8 cellular contexts compared by ENCODE assay signal in genomic region chr10:130190065-130190736, GRCh38. TPM values are rescaled to one million over a fixed set of nuclear protein-coding genes. Genes with fewer than 3 reads are reported as not detected.
DNase-seq lines count a peak whose midpoint lies in the region; ATAC-seq and TF ChIP-seq lines count a peak whose summit lies in the region.

No MANE protein-coding gene starts in this region.

- ATAC-seq in CD4-positive, alpha-beta T cell (ENCODE audit: poor library complexity) = peak; percentile 97
- peak; percentile 92 for ATAC-seq in GM19395 (IDR thresholded peaks at IDR 0.05; ENCODE audit: unreplicated experiment)
- peak; percentile 81 for ATAC-seq in HG03469 (IDR thresholded peaks at IDR 0.05; ENCODE audit: unreplicated experiment)
- ATAC-seq in naive B cell (ENCODE audit: low read depth in 2 of 2) = peak; percentile 87 to 88

- H3K4me1 ChIP-seq in OCI-LY3 (ENCODE audit: low read length) (no peaks in the 10 kb centered on the region), fibroblast of lung (ENCODE audit: control insufficient read depth, extremely low read depth, insufficient read depth, low read length) (no peaks in the 10 kb centered on the region)

- H4K20me1 ChIP-seq in OCI-LY3 (ENCODE audit: insufficient read depth, low read length) (no peaks in the 10 kb centered on the region), fibroblast of lung (ENCODE audit: control insufficient read depth, extremely low read depth, insufficient read depth, low read length) (no peaks in the 10 kb centered on the region)

- no peak overlapping the region for H3K9ac ChIP-seq in OCI-LY3 (ENCODE audit: low read length)
- peak overlapping the region; percentile 77 for H3K9ac ChIP-seq in fibroblast of lung (ENCODE audit: insufficient read depth, low read length)

- H3K4me3 ChIP-seq in OCI-LY3 (ENCODE audit: low read length) = no peak overlapping the region
- H3K4me3 ChIP-seq in fibroblast of lung (replicated peaks in 1 of 4; ENCODE audit: control extremely low read depth in 1 of 4, insufficient read depth in 1 of 4, low read depth in 3 of 4, low read length in 4 of 4) = peak overlapping the region; percentile 28 to 66 (median 53)

- intact Hi-C loops in CD4-positive, alpha-beta T cell (cut with DNase I, micrococcal nuclease) = loop anchor here (2.0 to 10.0 kb wide), 5 partner anchors 112 to 1687 kb away; no protein-coding TSS in a partner anchor

- H3K79me2 ChIP-seq in OCI-LY3 (ENCODE audit: low read length) = no peaks in the 10 kb centered on the region
- H3K79me2 ChIP-seq in fibroblast of lung (ENCODE audit: control insufficient read depth, insufficient read depth, low read length) = no peaks in the 10 kb centered on the region

- CTCF ChIA-PET in CD4-positive, alpha-beta T cell (lab: Charles Lee) = interaction anchor here (1.3 to 1.8 kb wide), 2 partner anchors 14 to 80 kb away, joined by 3 to 7 read pairs; no protein-coding TSS in a partner anchor

- H3K27me3 Mint-ChIP-seq in CD4-positive, alpha-beta T cell = peaks cover 12% of the 10 kb centered on the region
- H3K27me3 Mint-ChIP-seq in naive B cell = peaks cover 0 to 28% (median 18%) of the 10 kb centered on the region in 3 donors

- H3K27ac Mint-ChIP-seq in CD4-positive, alpha-beta T cell = no peak overlapping the region
- no peak overlapping the region for H3K27ac Mint-ChIP-seq in naive B cell

- H2AFZ ChIP-seq in OCI-LY3 (ENCODE audit: low read depth, low read length) (no peak overlapping the region), fibroblast of lung (ENCODE audit: low read length) (peak overlapping the region; percentile 65)

- peaks cover 13% of the 10 kb centered on the region for H3K36me3 Mint-ChIP-seq in CD4-positive, alpha-beta T cell (ENCODE audit: low read depth)
- peaks cover 0 to 6% of the 10 kb centered on the region in 2 donors for H3K36me3 Mint-ChIP-seq in naive B cell

- DNase-seq in CD4-positive, alpha-beta T cell = peak; percentile 81 to 93 (median 88)
- DNase-seq in activated T-cell treated with anti-CD3 and anti-CD28 coated beads, Interleukin-2, amount 50 U/mL, for 48 hours = peak; percentile 93 to 95
- DNase-seq in fibroblast of lung (ENCODE audit: low read depth in 2 of 2) = peak; percentile 81 to 83
- peak; percentile 82 for DNase-seq in naive B cell
- DNase-seq in stimulated activated CD8-positive, alpha-beta memory T cell treated with anti-CD3 and anti-CD28 coated beads, Interleukin-7, amount 100 ng/mL, for 24 hours (ENCODE audit: low read depth) = peak; percentile 81

- H3K4me2 ChIP-seq in OCI-LY3 (ENCODE audit: low read length) (no peak overlapping the region), fibroblast of lung (ENCODE audit: extremely low read depth, insufficient read depth, low read length) (peak overlapping the region; percentile 82)

- no peaks in the 10 kb centered on the region for H3K9me3 ChIP-seq in CD4-positive, alpha-beta T cell (ENCODE audit: control insufficient read depth, low read length)
- H3K9me3 ChIP-seq in OCI-LY3 (ENCODE audit: insufficient read depth, low read length) (no peaks in the 10 kb centered on the region), fibroblast of lung (ENCODE audit: control insufficient read depth, insufficient read depth, low read depth, low read length) (no peaks in the 10 kb centered on the region)

- no peaks in the 10 kb centered on the region for H3K9me3 Mint-ChIP-seq in CD4-positive, alpha-beta T cell
- H3K9me3 Mint-ChIP-seq in naive B cell = no peaks in the 10 kb centered on the region

- no peak overlapping the region for H3K27ac ChIP-seq in CD4-positive, alpha-beta T cell (ENCODE audit: low read depth, low read length)
- H3K27ac ChIP-seq in OCI-LY3 (ENCODE audit: low read length) (no peak overlapping the region), fibroblast of lung (ENCODE audit: insufficient read depth, low read length) (peak overlapping the region; percentile 43)

- TF ChIP-seq CTCF in CD4-positive, alpha-beta T cell (IDR thresholded peaks at IDR 0.05) = peak; percentile 100
- TF ChIP-seq CTCF in OCI-LY3 (IDR thresholded peaks at IDR 0.05; ENCODE audit: low read depth, low read length) (peak; percentile 59), fibroblast of lung (conservative IDR thresholded peaks at IDR 0.05 in 1 of 2, IDR thresholded peaks at IDR 0.05 in 1 of 2; ENCODE audit: low read depth in 1 of 2, low read length in 2 of 2) (peak; percentile 58 to 92)

- no peaks in the 10 kb centered on the region for H3K36me3 ChIP-seq in OCI-LY3 (replicated peaks; ENCODE audit: low read depth, low read length)
- H3K36me3 ChIP-seq in fibroblast of lung (ENCODE audit: control insufficient read depth, insufficient read depth, low read length) = peaks cover 2% of the 10 kb centered on the region

- POLR2A ChIA-PET in CD4-positive, alpha-beta T cell (lab: Charles Lee) = interaction anchor here (1.1 kb wide), 1 partner anchor 80 kb away, joined by 4 read pairs; no protein-coding TSS in a partner anchor

- peaks cover 4% of the 10 kb centered on the region for H3K27me3 ChIP-seq in CD4-positive, alpha-beta T cell (ENCODE audit: control insufficient read depth, insufficient read depth, low read length)
- H3K27me3 ChIP-seq in OCI-LY3 (ENCODE audit: low read depth, low read length) = no peaks in the 10 kb centered on the region
- H3K27me3 ChIP-seq in fibroblast of lung (ENCODE audit: control insufficient read depth, insufficient read depth, low read length) = no peaks in the 10 kb centered on the region

- H3K4me3 Mint-ChIP-seq in CD4-positive, alpha-beta T cell = no peak overlapping the region
- peak overlapping the region in 2 of 8 donors; percentile 42 to 61 for H3K4me3 Mint-ChIP-seq in naive B cell

- no peaks in the 10 kb centered on the region for H3K4me1 Mint-ChIP-seq in CD4-positive, alpha-beta T cell (ENCODE audit: low read depth)
- peaks cover 6 to 16% (median 14%) of the 10 kb centered on the region in 3 donors for H3K4me1 Mint-ChIP-seq in naive B cell

RNA-seq across cellular contexts. Expression of gene GLRX3, which starts 54.0 kb away (rescaled TPM):
- 10 to 100 TPM; 25.4 to 29.7 TPM for total RNA-seq in CD4-positive, alpha-beta T cell
- total RNA-seq in fibroblast of lung = 51.7 and 62.9 TPM in 2 replicates
- polyA plus RNA-seq in fibroblast of lung (95.6 and 121 TPM in 2 replicates), naive B cell (ENCODE audit: low read depth in 6 of 6) (100 to 1,000 TPM in 1 of 6 donors, 10 to 100 TPM in 5; 67.7 to 100 (median 72.2) TPM)
- 86.8 and 131 TPM in 2 replicates for polyA plus RNA-seq in fibroblast of lung (2012)
- polyA minus RNA-seq in fibroblast of lung (ENCODE audit: low replicate concordance) = 3.7 and 13.3 TPM in 2 replicates
